ENCODE assay signal across 24 cellular contexts in the genomic region with DNA sequence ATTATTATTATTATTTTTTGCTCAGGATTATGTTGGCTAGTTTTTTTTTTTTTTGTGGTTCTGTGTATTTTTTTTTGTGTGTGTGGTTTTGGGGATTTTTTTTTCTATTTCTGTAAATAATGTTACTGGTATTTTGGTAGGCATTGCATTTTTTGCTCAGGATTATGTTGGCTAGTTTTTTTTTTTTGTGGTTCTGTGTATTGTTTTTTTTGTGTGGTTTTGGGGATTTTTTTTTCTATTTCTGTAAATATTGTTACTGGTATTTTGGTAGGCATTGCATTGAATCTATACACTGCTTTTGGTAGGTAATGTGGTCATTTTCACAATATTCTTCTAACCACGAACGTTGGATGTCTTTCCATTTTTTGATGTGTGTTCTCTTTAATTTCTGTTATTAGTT.
"Had no signal": no experiment of that assay in that cellular context is flagged by ENCODE, and none has a peak within 500 bp of the region (broad histone marks: within the 10 kb centered on the region; RNA-seq: fewer than 3 reads in every experiment).

No MANE protein-coding gene starts in this region.

- H3K4me3 Mint-ChIP-seq: activated CD8-positive, alpha-beta T cell treated with anti-CD3 and anti-CD28 coated beads, Interleukin-2, amount 10 ng/mL, durations not matched to agents 7 days and 5 days; activated naive CD4-positive, alpha-beta T cell treated with anti-CD3 and anti-CD28 coated beads, Interleukin-2, amount 10 ng/mL, durations not matched to agents 7 days and 5 days; activated T-cell treated with anti-CD3 and anti-CD28 coated beads, Interleukin-2, amount 50 U/mL, for 24 hours; brain; dendritic cell treated with granulocyte-macrophage colony-stimulating factor and Interleukin-4, amounts not matched to agents 40 ng/mL and 50 ng/mL, for 4 days; type B pancreatic cell had no signal

- DNase-seq: activated CD4-positive, alpha-beta T cell treated with anti-CD3 and anti-CD28 coated beads for 1 hour; activated CD4-positive, alpha-beta T cell treated with anti-CD3 and anti-CD28 coated beads, Interleukin-2, amount 50 U/mL, for 1 hour; activated CD8-positive, alpha-beta T cell treated with anti-CD3 and anti-CD28 coated beads, Interleukin-2, amount 10 ng/mL, durations not matched to agents 7 days and 5 days; activated effector memory CD4-positive, alpha-beta T cell treated with Interleukin-2 at 50 U/mL for 16 hours; activated naive CD4-positive, alpha-beta T cell treated with anti-CD3 and anti-CD28 coated beads, Interleukin-2, amount 10 ng/mL, durations not matched to agents 7 days and 5 days; activated T-cell treated with anti-CD3 and anti-CD28 coated beads, Interleukin-2, amount 50 U/mL, for 24 hours; aorta; effector CD4-positive, alpha-beta T cell; foreskin melanocyte; naive B cell; ovary; spleen; stimulated activated CD4-positive, alpha-beta T cell treated with anti-CD3 and anti-CD28 coated beads, Interleukin-4, amount 100 ng/mL, for 1 hour; stimulated activated naive CD4-positive, alpha-beta T cell had no signal

- H3K9me3 Mint-ChIP-seq: activated naive CD4-positive, alpha-beta T cell treated with anti-CD3 and anti-CD28 coated beads, Interleukin-2, amount 10 ng/mL, durations not matched to agents 7 days and 5 days; dendritic cell treated with granulocyte-macrophage colony-stimulating factor and Interleukin-4, amounts not matched to agents 40 ng/mL and 50 ng/mL, for 4 days had no signal

- H3K27me3 ChIP-seq: ovary, spleen, vagina had no signal

- H3K27ac ChIP-seq: ovary, prostate gland, spleen, thoracic aorta, vagina, VCaP had no signal

- ATAC-seq: activated CD8-positive, alpha-beta T cell treated with anti-CD3 and anti-CD28 coated beads, Interleukin-2, amount 10 ng/mL, durations not matched to agents 7 days and 5 days; esophagus mucosa; left lobe of liver had no signal

- H3K4me1 ChIP-seq: prostate gland had no signal

- H3K4me3 ChIP-seq: lung, ovary, prostate gland, spleen, thoracic aorta, vagina had no signal

- H3K36me3 ChIP-seq: ovary, prostate gland, spleen, thoracic aorta, vagina had no signal

- H3K27me3 Mint-ChIP-seq: activated naive CD4-positive, alpha-beta T cell treated with anti-CD3 and anti-CD28 coated beads, Interleukin-2, amount 10 ng/mL, durations not matched to agents 7 days and 5 days; activated T-cell treated with anti-CD3 and anti-CD28 coated beads, Interleukin-2, amount 50 U/mL, for 24 hours; dendritic cell treated with granulocyte-macrophage colony-stimulating factor and Interleukin-4, amounts not matched to agents 40 ng/mL and 50 ng/mL, for 4 days; naive B cell; type B pancreatic cell had no signal

- H3K27ac Mint-ChIP-seq: activated CD8-positive, alpha-beta T cell treated with anti-CD3 and anti-CD28 coated beads, Interleukin-2, amount 10 ng/mL, durations not matched to agents 7 days and 5 days; activated naive CD4-positive, alpha-beta T cell treated with anti-CD3 and anti-CD28 coated beads, Interleukin-2, amount 10 ng/mL, durations not matched to agents 7 days and 5 days; brain; type B pancreatic cell had no signal
